2 cellular contexts compared by ENCODE assay signal in the genomic region with DNA sequence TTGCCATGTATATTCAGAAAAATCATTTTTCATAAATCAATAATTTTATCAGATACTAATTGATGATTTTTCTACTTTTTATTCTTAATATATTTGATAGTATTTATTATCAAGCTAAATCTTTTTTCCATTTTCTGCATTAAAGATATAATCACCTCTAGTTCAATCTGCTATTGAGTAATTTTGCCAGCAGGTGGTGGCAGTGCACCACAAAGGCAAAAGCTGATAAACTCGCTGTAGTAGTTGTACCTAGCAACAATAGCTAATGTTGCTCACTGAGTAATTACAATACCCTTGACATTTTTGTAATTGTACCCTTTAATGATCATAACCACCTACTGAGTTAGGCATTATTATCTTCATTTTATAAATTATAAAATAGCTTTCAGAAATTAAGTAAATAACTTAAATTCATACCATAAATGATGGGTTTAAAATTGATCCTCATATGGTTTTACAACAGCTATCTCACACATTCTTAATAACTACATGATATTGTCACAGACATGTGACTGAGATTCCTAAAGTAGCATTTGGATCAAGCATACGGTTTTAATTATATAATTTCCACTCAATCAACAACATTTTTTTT.
TF ChIP-seq lines count a peak whose summit lies in the region.

No MANE protein-coding gene starts in this region.

TF ChIP-seq in HEK293T, 16 proteins besides CTCF, POLR2A, EP300 and RAD21:
- TF ChIP-seq ARNT (IDR thresholded peaks at IDR 0.05) (no peak), ELF4 (IDR thresholded peaks at IDR 0.05) (no peak), SP1 (IDR thresholded peaks at IDR 0.05) (no peak), HDGF (IDR thresholded peaks at IDR 0.05; ENCODE audit: borderline replicate concordance) (no peak), CTBP1 (IDR thresholded peaks at IDR 0.05; ENCODE audit: borderline replicate concordance) (no peak), LEF1 (IDR thresholded peaks at IDR 0.05; ENCODE audit: borderline replicate concordance) (no peak), L3MBTL2 (conservative IDR thresholded peaks at IDR 0.05) (no peak), FOXA1 (IDR thresholded peaks at IDR 0.05) (no peak), FOXK2 (IDR thresholded peaks at IDR 0.05) (no peak), SUZ12 (IDR thresholded peaks at IDR 0.05) (no peak), NFRKB (IDR thresholded peaks at IDR 0.05) (no peak)
- TF ChIP-seq, protein P1, sequence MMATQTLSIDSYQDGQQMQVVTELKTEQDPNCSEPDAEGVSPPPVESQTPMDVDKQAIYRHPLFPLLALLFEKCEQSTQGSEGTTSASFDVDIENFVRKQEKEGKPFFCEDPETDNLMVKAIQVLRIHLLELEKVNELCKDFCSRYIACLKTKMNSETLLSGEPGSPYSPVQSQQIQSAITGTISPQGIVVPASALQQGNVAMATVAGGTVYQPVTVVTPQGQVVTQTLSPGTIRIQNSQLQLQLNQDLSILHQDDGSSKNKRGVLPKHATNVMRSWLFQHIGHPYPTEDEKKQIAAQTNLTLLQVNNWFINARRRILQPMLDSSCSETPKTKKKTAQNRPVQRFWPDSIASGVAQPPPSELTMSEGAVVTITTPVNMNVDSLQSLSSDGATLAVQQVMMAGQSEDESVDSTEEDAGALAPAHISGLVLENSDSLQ (IDR thresholded peaks at IDR 0.05) = no peak

TF ChIP-seq in HepG2, 621 proteins besides CTCF, POLR2A, EP300 and RAD21 (continues in another document):
- TF ChIP-seq ZNF674 (CRISPR knock-in tag; IDR thresholded peaks at IDR 0.05; ENCODE audit: low read depth) (no peak), NFE2L1 (CRISPR knock-in tag; IDR thresholded peaks at IDR 0.05; ENCODE audit: borderline replicate concordance) (no peak), TGIF2 (CRISPR knock-in tag; IDR thresholded peaks at IDR 0.05) (no peak), KDM5B (CRISPR knock-in tag; IDR thresholded peaks at IDR 0.05; ENCODE audit: borderline replicate concordance) (no peak), ZNF878 (CRISPR knock-in tag; IDR thresholded peaks at IDR 0.05) (no peak), MYNN (CRISPR knock-in tag; IDR thresholded peaks at IDR 0.05; ENCODE audit: low read depth) (no peak), POGZ (CRISPR knock-in tag; IDR thresholded peaks at IDR 0.05) (no peak), RFX3 (CRISPR knock-in tag; IDR thresholded peaks at IDR 0.05) (0 out of 2 replicates have a peak, but pooled peaks have one; percentile 22), ZNF446 (CRISPR knock-in tag; IDR thresholded peaks at IDR 0.05) (no peak), CEBPG (CRISPR knock-in tag; IDR thresholded peaks at IDR 0.05) (peak; percentile 38; the same call in 1 of the 2 replicates), NCOR1 (IDR thresholded peaks at IDR 0.05; ENCODE audit: borderline replicate concordance, low read length) (0 out of 2 replicates have a peak, but pooled peaks have one; percentile 1), NFATC3 (CRISPR knock-in tag; IDR thresholded peaks at IDR 0.05) (no peak), FOXA1 (IDR thresholded peaks at IDR 0.05) (no peak), FOXA1 (CRISPR knock-in tag; IDR thresholded peaks at IDR 0.05) (no peak), ZNF572 (CRISPR knock-in tag; IDR thresholded peaks at IDR 0.05) (no peak), MTF1 (CRISPR knock-in tag; IDR thresholded peaks at IDR 0.05) (no peak; the same call in 1 of the 2 replicates), BRD4 (CRISPR knock-in tag; IDR thresholded peaks at IDR 0.05) (no peak), PHB2 (IDR thresholded peaks at IDR 0.05; ENCODE audit: partially characterized antibody) (no peak), CBX1 (IDR thresholded peaks at IDR 0.05; ENCODE audit: low read depth) (no peak), TBP (CRISPR knock-in tag; IDR thresholded peaks at IDR 0.05) (no peak), TEAD3 (CRISPR knock-in tag; optimal IDR thresholded peaks at IDR 0.05; ENCODE audit: borderline replicate concordance) (no peak), GFI1 (CRISPR knock-in tag; IDR thresholded peaks at IDR 0.05; ENCODE audit: borderline replicate concordance) (no peak), ZNF282 (IDR thresholded peaks at IDR 0.05; ENCODE audit: partially characterized antibody) (no peak), TAF15 (IDR thresholded peaks at IDR 0.05; ENCODE audit: low read depth, low read length, poor library complexity, severe bottlenecking) (no peak), ATAD3A (CRISPR knock-in tag; IDR thresholded peaks at IDR 0.05) (no peak), ARNT2 (CRISPR knock-in tag; IDR thresholded peaks at IDR 0.05; ENCODE audit: low read depth) (no peak), SOX13 (IDR thresholded peaks at IDR 0.05) (no peak), SOX13 (CRISPR knock-in tag; conservative IDR thresholded peaks at IDR 0.05 in 1 of 2, IDR thresholded peaks at IDR 0.05 in 1 of 2) (peak in 1 of 2 experiments; percentile 45; a peak in 1 of 4 replicates), ZBTB7A (CRISPR knock-in tag; IDR thresholded peaks at IDR 0.05) (no peak)
- TF ChIP-seq, protein P2, sequence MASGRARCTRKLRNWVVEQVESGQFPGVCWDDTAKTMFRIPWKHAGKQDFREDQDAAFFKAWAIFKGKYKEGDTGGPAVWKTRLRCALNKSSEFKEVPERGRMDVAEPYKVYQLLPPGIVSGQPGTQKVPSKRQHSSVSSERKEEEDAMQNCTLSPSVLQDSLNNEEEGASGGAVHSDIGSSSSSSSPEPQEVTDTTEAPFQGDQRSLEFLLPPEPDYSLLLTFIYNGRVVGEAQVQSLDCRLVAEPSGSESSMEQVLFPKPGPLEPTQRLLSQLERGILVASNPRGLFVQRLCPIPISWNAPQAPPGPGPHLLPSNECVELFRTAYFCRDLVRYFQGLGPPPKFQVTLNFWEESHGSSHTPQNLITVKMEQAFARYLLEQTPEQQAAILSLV (CRISPR knock-in tag; IDR thresholded peaks at IDR 0.05; ENCODE audit: borderline replicate concordance) = no peak
- TF ChIP-seq, protein P3, sequence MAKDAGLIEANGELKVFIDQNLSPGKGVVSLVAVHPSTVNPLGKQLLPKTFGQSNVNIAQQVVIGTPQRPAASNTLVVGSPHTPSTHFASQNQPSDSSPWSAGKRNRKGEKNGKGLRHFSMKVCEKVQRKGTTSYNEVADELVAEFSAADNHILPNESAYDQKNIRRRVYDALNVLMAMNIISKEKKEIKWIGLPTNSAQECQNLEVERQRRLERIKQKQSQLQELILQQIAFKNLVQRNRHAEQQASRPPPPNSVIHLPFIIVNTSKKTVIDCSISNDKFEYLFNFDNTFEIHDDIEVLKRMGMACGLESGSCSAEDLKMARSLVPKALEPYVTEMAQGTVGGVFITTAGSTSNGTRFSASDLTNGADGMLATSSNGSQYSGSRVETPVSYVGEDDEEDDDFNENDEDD (CRISPR knock-in tag; IDR thresholded peaks at IDR 0.05; ENCODE audit: borderline replicate concordance) = no peak
- TF ChIP-seq, protein P4, sequence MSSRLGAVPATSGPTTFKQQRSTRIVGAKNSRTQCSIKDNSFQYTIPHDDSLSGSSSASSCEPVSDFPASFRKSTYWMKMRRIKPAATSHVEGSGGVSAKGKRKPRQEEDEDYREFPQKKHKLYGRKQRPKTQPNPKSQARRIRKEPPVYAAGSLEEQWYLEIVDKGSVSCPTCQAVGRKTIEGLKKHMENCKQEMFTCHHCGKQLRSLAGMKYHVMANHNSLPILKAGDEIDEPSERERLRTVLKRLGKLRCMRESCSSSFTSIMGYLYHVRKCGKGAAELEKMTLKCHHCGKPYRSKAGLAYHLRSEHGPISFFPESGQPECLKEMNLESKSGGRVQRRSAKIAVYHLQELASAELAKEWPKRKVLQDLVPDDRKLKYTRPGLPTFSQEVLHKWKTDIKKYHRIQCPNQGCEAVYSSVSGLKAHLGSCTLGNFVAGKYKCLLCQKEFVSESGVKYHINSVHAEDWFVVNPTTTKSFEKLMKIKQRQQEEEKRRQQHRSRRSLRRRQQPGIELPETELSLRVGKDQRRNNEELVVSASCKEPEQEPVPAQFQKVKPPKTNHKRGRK (CRISPR knock-in tag; IDR thresholded peaks at IDR 0.05) = no peak
- TF ChIP-seq, protein P5, sequence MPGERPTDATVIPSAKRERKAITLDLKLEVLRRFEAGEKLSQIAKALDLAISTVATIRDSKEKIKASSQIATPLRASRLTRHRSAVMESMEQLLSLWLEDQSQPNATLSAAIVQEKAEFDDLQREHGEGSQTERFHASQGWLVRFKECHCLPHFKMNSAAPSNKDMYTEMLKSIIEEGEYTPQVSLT (CRISPR knock-in tag; IDR thresholded peaks at IDR 0.05; ENCODE audit: borderline replicate concordance, low read depth) = no peak
- TF ChIP-seq, protein P6, sequence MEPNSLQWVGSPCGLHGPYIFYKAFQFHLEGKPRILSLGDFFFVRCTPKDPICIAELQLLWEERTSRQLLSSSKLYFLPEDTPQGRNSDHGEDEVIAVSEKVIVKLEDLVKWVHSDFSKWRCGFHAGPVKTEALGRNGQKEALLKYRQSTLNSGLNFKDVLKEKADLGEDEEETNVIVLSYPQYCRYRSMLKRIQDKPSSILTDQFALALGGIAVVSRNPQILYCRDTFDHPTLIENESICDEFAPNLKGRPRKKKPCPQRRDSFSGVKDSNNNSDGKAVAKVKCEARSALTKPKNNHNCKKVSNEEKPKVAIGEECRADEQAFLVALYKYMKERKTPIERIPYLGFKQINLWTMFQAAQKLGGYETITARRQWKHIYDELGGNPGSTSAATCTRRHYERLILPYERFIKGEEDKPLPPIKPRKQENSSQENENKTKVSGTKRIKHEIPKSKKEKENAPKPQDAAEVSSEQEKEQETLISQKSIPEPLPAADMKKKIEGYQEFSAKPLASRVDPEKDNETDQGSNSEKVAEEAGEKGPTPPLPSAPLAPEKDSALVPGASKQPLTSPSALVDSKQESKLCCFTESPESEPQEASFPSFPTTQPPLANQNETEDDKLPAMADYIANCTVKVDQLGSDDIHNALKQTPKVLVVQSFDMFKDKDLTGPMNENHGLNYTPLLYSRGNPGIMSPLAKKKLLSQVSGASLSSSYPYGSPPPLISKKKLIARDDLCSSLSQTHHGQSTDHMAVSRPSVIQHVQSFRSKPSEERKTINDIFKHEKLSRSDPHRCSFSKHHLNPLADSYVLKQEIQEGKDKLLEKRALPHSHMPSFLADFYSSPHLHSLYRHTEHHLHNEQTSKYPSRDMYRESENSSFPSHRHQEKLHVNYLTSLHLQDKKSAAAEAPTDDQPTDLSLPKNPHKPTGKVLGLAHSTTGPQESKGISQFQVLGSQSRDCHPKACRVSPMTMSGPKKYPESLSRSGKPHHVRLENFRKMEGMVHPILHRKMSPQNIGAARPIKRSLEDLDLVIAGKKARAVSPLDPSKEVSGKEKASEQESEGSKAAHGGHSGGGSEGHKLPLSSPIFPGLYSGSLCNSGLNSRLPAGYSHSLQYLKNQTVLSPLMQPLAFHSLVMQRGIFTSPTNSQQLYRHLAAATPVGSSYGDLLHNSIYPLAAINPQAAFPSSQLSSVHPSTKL (CRISPR knock-in tag; IDR thresholded peaks at IDR 0.05) = 0 out of 2 replicates have a peak, but pooled peaks have one; percentile 17
- TF ChIP-seq, protein P7, sequence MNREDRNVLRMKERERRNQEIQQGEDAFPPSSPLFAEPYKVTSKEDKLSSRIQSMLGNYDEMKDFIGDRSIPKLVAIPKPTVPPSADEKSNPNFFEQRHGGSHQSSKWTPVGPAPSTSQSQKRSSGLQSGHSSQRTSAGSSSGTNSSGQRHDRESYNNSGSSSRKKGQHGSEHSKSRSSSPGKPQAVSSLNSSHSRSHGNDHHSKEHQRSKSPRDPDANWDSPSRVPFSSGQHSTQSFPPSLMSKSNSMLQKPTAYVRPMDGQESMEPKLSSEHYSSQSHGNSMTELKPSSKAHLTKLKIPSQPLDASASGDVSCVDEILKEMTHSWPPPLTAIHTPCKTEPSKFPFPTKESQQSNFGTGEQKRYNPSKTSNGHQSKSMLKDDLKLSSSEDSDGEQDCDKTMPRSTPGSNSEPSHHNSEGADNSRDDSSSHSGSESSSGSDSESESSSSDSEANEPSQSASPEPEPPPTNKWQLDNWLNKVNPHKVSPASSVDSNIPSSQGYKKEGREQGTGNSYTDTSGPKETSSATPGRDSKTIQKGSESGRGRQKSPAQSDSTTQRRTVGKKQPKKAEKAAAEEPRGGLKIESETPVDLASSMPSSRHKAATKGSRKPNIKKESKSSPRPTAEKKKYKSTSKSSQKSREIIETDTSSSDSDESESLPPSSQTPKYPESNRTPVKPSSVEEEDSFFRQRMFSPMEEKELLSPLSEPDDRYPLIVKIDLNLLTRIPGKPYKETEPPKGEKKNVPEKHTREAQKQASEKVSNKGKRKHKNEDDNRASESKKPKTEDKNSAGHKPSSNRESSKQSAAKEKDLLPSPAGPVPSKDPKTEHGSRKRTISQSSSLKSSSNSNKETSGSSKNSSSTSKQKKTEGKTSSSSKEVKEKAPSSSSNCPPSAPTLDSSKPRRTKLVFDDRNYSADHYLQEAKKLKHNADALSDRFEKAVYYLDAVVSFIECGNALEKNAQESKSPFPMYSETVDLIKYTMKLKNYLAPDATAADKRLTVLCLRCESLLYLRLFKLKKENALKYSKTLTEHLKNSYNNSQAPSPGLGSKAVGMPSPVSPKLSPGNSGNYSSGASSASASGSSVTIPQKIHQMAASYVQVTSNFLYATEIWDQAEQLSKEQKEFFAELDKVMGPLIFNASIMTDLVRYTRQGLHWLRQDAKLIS (CRISPR knock-in tag; IDR thresholded peaks at IDR 0.05) = 0 out of 2 replicates have a peak, but pooled peaks have one; percentile 46
- TF ChIP-seq, protein P8, sequence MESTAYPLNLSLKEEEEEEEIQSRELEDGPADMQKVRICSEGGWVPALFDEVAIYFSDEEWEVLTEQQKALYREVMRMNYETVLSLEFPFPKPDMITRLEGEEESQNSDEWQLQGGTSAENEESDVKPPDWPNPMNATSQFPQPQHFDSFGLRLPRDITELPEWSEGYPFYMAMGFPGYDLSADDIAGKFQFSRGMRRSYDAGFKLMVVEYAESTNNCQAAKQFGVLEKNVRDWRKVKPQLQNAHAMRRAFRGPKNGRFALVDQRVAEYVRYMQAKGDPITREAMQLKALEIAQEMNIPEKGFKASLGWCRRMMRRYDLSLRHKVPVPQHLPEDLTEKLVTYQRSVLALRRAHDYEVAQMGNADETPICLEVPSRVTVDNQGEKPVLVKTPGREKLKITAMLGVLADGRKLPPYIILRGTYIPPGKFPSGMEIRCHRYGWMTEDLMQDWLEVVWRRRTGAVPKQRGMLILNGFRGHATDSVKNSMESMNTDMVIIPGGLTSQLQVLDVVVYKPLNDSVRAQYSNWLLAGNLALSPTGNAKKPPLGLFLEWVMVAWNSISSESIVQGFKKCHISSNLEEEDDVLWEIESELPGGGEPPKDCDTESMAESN (CRISPR knock-in tag; conservative IDR thresholded peaks at IDR 0.05) = no peak
- TF ChIP-seq, protein P9, sequence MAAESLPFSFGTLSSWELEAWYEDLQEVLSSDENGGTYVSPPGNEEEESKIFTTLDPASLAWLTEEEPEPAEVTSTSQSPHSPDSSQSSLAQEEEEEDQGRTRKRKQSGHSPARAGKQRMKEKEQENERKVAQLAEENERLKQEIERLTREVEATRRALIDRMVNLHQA (CRISPR knock-in tag; IDR thresholded peaks at IDR 0.05) = no peak
- TF ChIP-seq, protein P10, sequence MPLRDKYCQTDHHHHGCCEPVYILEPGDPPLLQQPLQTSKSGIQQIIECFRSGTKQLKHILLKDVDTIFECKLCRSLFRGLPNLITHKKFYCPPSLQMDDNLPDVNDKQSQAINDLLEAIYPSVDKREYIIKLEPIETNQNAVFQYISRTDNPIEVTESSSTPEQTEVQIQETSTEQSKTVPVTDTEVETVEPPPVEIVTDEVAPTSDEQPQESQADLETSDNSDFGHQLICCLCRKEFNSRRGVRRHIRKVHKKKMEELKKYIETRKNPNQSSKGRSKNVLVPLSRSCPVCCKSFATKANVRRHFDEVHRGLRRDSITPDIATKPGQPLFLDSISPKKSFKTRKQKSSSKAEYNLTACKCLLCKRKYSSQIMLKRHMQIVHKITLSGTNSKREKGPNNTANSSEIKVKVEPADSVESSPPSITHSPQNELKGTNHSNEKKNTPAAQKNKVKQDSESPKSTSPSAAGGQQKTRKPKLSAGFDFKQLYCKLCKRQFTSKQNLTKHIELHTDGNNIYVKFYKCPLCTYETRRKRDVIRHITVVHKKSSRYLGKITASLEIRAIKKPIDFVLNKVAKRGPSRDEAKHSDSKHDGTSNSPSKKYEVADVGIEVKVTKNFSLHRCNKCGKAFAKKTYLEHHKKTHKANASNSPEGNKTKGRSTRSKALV (CRISPR knock-in tag; IDR thresholded peaks at IDR 0.05) = no peak
